Comparison of ENCODE assay signal across 13 cellular contexts in the genomic region with DNA sequence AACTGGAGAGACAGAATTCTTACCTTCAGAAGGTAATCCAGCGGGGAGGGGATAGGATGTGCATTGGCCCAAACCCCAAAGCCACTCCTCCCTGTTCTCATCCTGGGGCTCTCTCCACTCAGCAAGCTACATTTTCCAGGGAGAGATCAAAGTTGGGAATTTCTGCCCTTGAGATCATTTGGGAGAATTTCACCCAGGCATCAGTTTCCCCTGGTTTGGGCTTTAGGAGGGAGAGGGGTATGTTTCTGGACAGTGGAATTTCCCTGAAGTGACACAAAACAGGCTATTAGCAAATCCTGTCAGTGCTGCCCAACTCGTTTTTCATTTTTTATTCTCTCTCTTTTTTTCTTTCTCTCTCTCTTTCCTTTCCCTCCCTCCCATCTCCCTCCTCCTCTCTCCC. TPM values are rescaled to one million over a fixed set of nuclear protein-coding genes. Genes with fewer than 3 reads are reported as not detected.
DNase-seq lines count a peak whose midpoint lies in the region; ATAC-seq, FAIRE-seq and TF ChIP-seq lines count a peak whose summit lies in the region.
"Had no signal": no experiment of that assay in that cellular context is flagged by ENCODE, and none has a peak within 500 bp of the region (broad histone marks: within the 10 kb centered on the region; RNA-seq: fewer than 3 reads in every experiment).

No MANE protein-coding gene starts in this region.

- H3K4me3 ChIP-seq in BLaER1 treated with 17β-estradiol and CSF1 and Interleukin-3, amounts not matched to agents 10 nM and 100 nM = no peak overlapping the region
- no peak overlapping the region for H3K4me3 ChIP-seq in Peyer's patch
- no peak overlapping the region for H3K4me3 ChIP-seq in prostate gland

- 38% methylated on average over 2 of the region's 2 CpGs for WGBS in prostate gland

- H3K4me1 ChIP-seq in BLaER1 treated with 17β-estradiol and CSF1 and Interleukin-3, amounts not matched to agents 10 nM and 100 nM = peaks cover 50 to 98% (median 68%) of the 10 kb centered on the region in 10 experiments
- peaks cover 0 to 44% (median 3%) of the 10 kb centered on the region in 4 donors for H3K4me1 ChIP-seq in Peyer's patch
- peaks cover 26% of the 10 kb centered on the region for H3K4me1 ChIP-seq in prostate gland (replicated peaks)

- H4K20me1 ChIP-seq in BLaER1 treated with 17β-estradiol and CSF1 and Interleukin-3, amounts not matched to agents 10 nM and 100 nM = no peaks in the 10 kb centered on the region

- peaks cover 40 to 75% (median 64%) of the 10 kb centered on the region in 11 experiments for H3K36me3 ChIP-seq in BLaER1 treated with 17β-estradiol and CSF1 and Interleukin-3, amounts not matched to agents 10 nM and 100 nM
- H3K36me3 ChIP-seq in Peyer's patch (peaks cover 0 to 36% (median 0%) of the 10 kb centered on the region in 3 donors), prostate gland (no peaks in the 10 kb centered on the region)

- TF ChIP-seq CTCF in Peyer's patch (IDR thresholded peaks at IDR 0.05) (no peak), prostate gland (IDR thresholded peaks at IDR 0.05) (no peak)

- peak overlapping the region; percentile 39 to 92 (median 66) for H3K4me2 ChIP-seq in BLaER1 treated with 17β-estradiol and CSF1 and Interleukin-3, amounts not matched to agents 10 nM and 100 nM

- intact Hi-C loops in prostate gland (cut with DNase I) = loop anchor here (5.0 kb wide), 1 partner anchor 59 kb away; the partner anchor contains the start of gene WBP1L

- no peak for FAIRE-seq in RCC 7860 (lab: Jason Lieb, UNC)

- H3K27me3 ChIP-seq in BLaER1 treated with 17β-estradiol and CSF1 and Interleukin-3, amounts not matched to agents 10 nM and 100 nM = no peaks in the 10 kb centered on the region
- H3K27me3 ChIP-seq in Peyer's patch (no peaks in the 10 kb centered on the region), prostate gland (replicated peaks; ENCODE audit: insufficient read depth) (no peaks in the 10 kb centered on the region)

- peak overlapping the region in 7 of 11 experiments; percentile 5 to 72 (median 36); a peak in 6 of 22 replicates for H3K9ac ChIP-seq in BLaER1 treated with 17β-estradiol and CSF1 and Interleukin-3, amounts not matched to agents 10 nM and 100 nM

- ATAC-seq in GM18873 (IDR thresholded peaks at IDR 0.05; ENCODE audit: low FRiP score, unreplicated experiment) (no peak), GM19395 (IDR thresholded peaks at IDR 0.05; ENCODE audit: unreplicated experiment) (no peak)

- H3K27ac ChIP-seq in BLaER1 treated with 17β-estradiol and CSF1 and Interleukin-3, amounts not matched to agents 10 nM and 100 nM = peak overlapping the region in 10 of 11 experiments; percentile 47 to 92 (median 65); a peak in 20 of 22 replicates
- H3K27ac ChIP-seq in Peyer's patch (peak overlapping the region; percentile 13 to 67 (median 49)), prostate gland (peak overlapping the region; percentile 85 to 86)
- H3K27ac ChIP-seq: epithelial cell of prostate had no signal

- no peaks in the 10 kb centered on the region for H3K9me3 ChIP-seq in BLaER1 treated with 17β-estradiol and CSF1 and Interleukin-3, amounts not matched to agents 10 nM and 100 nM (replicated peaks in 1 of 11)
- H3K9me3 ChIP-seq in Peyer's patch (no peaks in the 10 kb centered on the region), prostate gland (no peaks in the 10 kb centered on the region)

- no peak for TF ChIP-seq POLR2A in Peyer's patch (IDR thresholded peaks at IDR 0.05)
- TF ChIP-seq POLR2A in prostate gland (IDR thresholded peaks at IDR 0.05) = no peak

- no peak for DNase-seq in Peyer's patch
- DNase-seq in fibroblast of peridontal ligament (ENCODE audit: extremely low read depth) = peak; percentile 53
- no peak for DNase-seq in prostate gland (ENCODE audit: low spot score)
- DNase-seq in RCC 7860 (ENCODE audit: low spot score) = no peak
- DNase-seq in C1 segment of cervical spinal cord (lab: John Stamatoyannopoulos, UW) = no peak
- DNase-seq: Karpas-422 had no signal

RNA-seq across cellular contexts. Expression of gene CYP17A1, which starts 35.7 kb away (rescaled TPM):
- total RNA-seq in Peyer's patch = not detected
- total RNA-seq in prostate gland = 10 to 100 TPM in 1 of 2 donors, not detected in 1; 12.8 TPM
- total RNA-seq: lung microvascular endothelial cell; NCI-H460; T-helper 2 cell treated with Interferon-gamma antibody and Interleukin-4, amounts not matched to agents 100 ng/mL and 5 ng/mL, for 36 hours had no signal

RNA-seq across cellular contexts. Expression of gene BORCS7, which starts 52.6 kb away (rescaled TPM):
- 10 to 100 TPM; 19.6 to 51.2 (median 37.1) TPM for total RNA-seq in Peyer's patch
- 10 to 100 TPM; 39.0 to 49.4 TPM for total RNA-seq in prostate gland

RNA-seq across cellular contexts. Expression of gene WBP1L, which starts 57.7 kb away (rescaled TPM):
- total RNA-seq in Peyer's patch (10 to 100 TPM; 38.0 to 78.3 (median 65.8) TPM), prostate gland (100 to 1,000 TPM; 136 to 168 TPM)
